Comparison of ENCODE assay signal across 8 cellular contexts in genomic region chr15:52082197-52083036, GRCh38. TPM values are rescaled to one million over a fixed set of nuclear protein-coding genes. Genes with fewer than 3 reads are reported as not detected.
DNase-seq lines count a peak whose midpoint lies in the region; ATAC-seq and TF ChIP-seq lines count a peak whose summit lies in the region.
"Had no signal": no experiment of that assay in that cellular context is flagged by ENCODE, and none has a peak within 500 bp of the region (broad histone marks: within the 10 kb centered on the region; RNA-seq: fewer than 3 reads in every experiment).

No MANE protein-coding gene starts in this region.

- H3K36me3 Mint-ChIP-seq in neural progenitor cell = no peaks in the 10 kb centered on the region

- H3K79me2 ChIP-seq in neural progenitor cell (ENCODE audit: low read depth) = no peaks in the 10 kb centered on the region

- WGBS in psoas muscle, 3 donors = 72 to 82% (median 80%) methylated on average over 5 of the region's 5 CpGs

- H3K4me3 ChIP-seq in neural progenitor cell (no peak overlapping the region), psoas muscle (no peak overlapping the region)

- H3K27ac ChIP-seq in neural progenitor cell = no peak overlapping the region
- no peak overlapping the region for H3K27ac ChIP-seq in psoas muscle

- H3K9me3 Mint-ChIP-seq in neural progenitor cell = no peaks in the 10 kb centered on the region

- H4K20me1 ChIP-seq in neural progenitor cell (ENCODE audit: low read depth) = no peaks in the 10 kb centered on the region

- no peaks in the 10 kb centered on the region for H3F3A ChIP-seq in neural progenitor cell (ENCODE audit: low read depth)

- intact Hi-C loops in psoas muscle (cut with DNase I) = no loop called here

- DNase-seq in NOMO-1 treated with DMSO at 0.1 percent for 48 hours (lab: John Stamatoyannopoulos, UW; ENCODE audit: unreplicated experiment) = peak; percentile 88
- DNase-seq in neural progenitor cell (ENCODE audit: low spot score) = peak; percentile 26
- DNase-seq in G401 (ENCODE audit: low spot score) = no peak
- no peak for DNase-seq in NCI-H2196 treated with DMSO at 0.1 percent for 48 hours (lab: John Stamatoyannopoulos, UW; ENCODE audit: unreplicated experiment)
- DNase-seq in psoas muscle = no peak

- H3K9ac ChIP-seq in neural progenitor cell = no peak overlapping the region

- H3K9me3 ChIP-seq in neural progenitor cell (ENCODE audit: low read depth) (no peaks in the 10 kb centered on the region), psoas muscle (peaks cover 4% of the 10 kb centered on the region)

- H3K36me3 ChIP-seq in neural progenitor cell = no peaks in the 10 kb centered on the region
- H3K36me3 ChIP-seq in psoas muscle (ENCODE audit: insufficient read depth in 1 of 2, low read depth in 1 of 2) = no peaks in the 10 kb centered on the region

- H3K27me3 ChIP-seq in neural progenitor cell = no peaks in the 10 kb centered on the region
- H3K27me3 ChIP-seq in psoas muscle (ENCODE audit: insufficient read depth in 3 of 3, low read length in 2 of 3) = no peaks in the 10 kb centered on the region

- ATAC-seq in GM19023 (IDR thresholded peaks at IDR 0.05; ENCODE audit: unreplicated experiment) = peak; percentile 68
- peak; percentile 85 for ATAC-seq in HG02759 (IDR thresholded peaks at IDR 0.05; ENCODE audit: unreplicated experiment)
- ATAC-seq in psoas muscle = no peak
- ATAC-seq: HepG2 had no signal

- H2AFZ ChIP-seq in neural progenitor cell (replicated peaks) = peak overlapping the region; percentile 81

- no peak overlapping the region for H3K4me2 ChIP-seq in neural progenitor cell

- no peak for TF ChIP-seq CTCF in neural progenitor cell (IDR thresholded peaks at IDR 0.05)
- no peak for TF ChIP-seq CTCF in psoas muscle (IDR thresholded peaks at IDR 0.05)

- H3K4me1 Mint-ChIP-seq in neural progenitor cell = peaks cover 5% of the 10 kb centered on the region

- no peak overlapping the region for H3K4me3 Mint-ChIP-seq in neural progenitor cell

- H3K27me3 Mint-ChIP-seq in neural progenitor cell (ENCODE audit: insufficient read depth, low read depth) = peaks cover 12% of the 10 kb centered on the region

- H3K4me1 ChIP-seq in neural progenitor cell (peaks cover 14% of the 10 kb centered on the region), psoas muscle (no peaks in the 10 kb centered on the region)

- in situ Hi-C loops in G401 (cut with HindIII; ENCODE audit: low sequenced_read_pairs) = no loop called here

- no peak overlapping the region for H3K27ac Mint-ChIP-seq in neural progenitor cell

RNA-seq across cellular contexts. Expression of gene BCL2L10, which starts 30.2 kb away (rescaled TPM):
- total RNA-seq in neural progenitor cell (ENCODE audit: low replicate concordance) (0.22 and 0.31 TPM in 2 replicates), psoas muscle (not detected)
- not detected in 2 replicates for total RNA-seq in G401 (2014; rRNA removed; shearing (Covaris generic))
- under 1 TPM in 1 of 3 donors, not detected in 2; 0.04 TPM for polyA plus RNA-seq in psoas muscle
- total RNA-seq: HepG2 had no signal
- polyA plus RNA-seq: HepG2 had no signal

Comparison
In these comparisons a context has a peak if more than half of its experiments do, and no peak if none do; other contexts are left out.
1. ATAC-seq: peak in GM19023 (single experiment) and HG02759 (single experiment); none in psoas muscle (0 of 4).
2. DNase-seq: peak in NOMO-1 treated with DMSO at 0.1 percent for 48 hours (single experiment) and neural progenitor cell (single experiment); none in G401 (single experiment), NCI-H2196 treated with DMSO at 0.1 percent for 48 hours (single experiment) and psoas muscle (0 of 2).